1 cellular context compared by ENCODE assay signal in genomic region chr3:56783644-56784451, GRCh38.
TF ChIP-seq lines count a peak whose summit lies in the region.

No MANE protein-coding gene starts in this region.

TF ChIP-seq in HepG2, 621 proteins besides CTCF, POLR2A, EP300 and RAD21 (continued from another document and continues in another):
- TF ChIP-seq TSC22D2 (CRISPR knock-in tag; IDR thresholded peaks at IDR 0.05; ENCODE audit: borderline replicate concordance): no peak
- peak; percentile 11; the same call in 1 of the 2 replicates for TF ChIP-seq CREM (IDR thresholded peaks at IDR 0.05)
- no peak for TF ChIP-seq CREM (CRISPR knock-in tag; IDR thresholded peaks at IDR 0.05)
- TF ChIP-seq HDAC1 (CRISPR knock-in tag; IDR thresholded peaks at IDR 0.05): 0 out of 2 replicates have a peak, but pooled peaks have one; percentile 24
- TF ChIP-seq TMF1 (CRISPR knock-in tag; IDR thresholded peaks at IDR 0.05; ENCODE audit: low read depth): no peak
- peak; percentile 43; the same call in 1 of the 2 replicates for TF ChIP-seq TBX2 (CRISPR knock-in tag; IDR thresholded peaks at IDR 0.05; ENCODE audit: borderline replicate concordance)
- TF ChIP-seq NCOA2 (CRISPR knock-in tag; IDR thresholded peaks at IDR 0.05): peak; percentile 76; the same call in 1 of the 2 replicates
- TF ChIP-seq, protein P1, sequence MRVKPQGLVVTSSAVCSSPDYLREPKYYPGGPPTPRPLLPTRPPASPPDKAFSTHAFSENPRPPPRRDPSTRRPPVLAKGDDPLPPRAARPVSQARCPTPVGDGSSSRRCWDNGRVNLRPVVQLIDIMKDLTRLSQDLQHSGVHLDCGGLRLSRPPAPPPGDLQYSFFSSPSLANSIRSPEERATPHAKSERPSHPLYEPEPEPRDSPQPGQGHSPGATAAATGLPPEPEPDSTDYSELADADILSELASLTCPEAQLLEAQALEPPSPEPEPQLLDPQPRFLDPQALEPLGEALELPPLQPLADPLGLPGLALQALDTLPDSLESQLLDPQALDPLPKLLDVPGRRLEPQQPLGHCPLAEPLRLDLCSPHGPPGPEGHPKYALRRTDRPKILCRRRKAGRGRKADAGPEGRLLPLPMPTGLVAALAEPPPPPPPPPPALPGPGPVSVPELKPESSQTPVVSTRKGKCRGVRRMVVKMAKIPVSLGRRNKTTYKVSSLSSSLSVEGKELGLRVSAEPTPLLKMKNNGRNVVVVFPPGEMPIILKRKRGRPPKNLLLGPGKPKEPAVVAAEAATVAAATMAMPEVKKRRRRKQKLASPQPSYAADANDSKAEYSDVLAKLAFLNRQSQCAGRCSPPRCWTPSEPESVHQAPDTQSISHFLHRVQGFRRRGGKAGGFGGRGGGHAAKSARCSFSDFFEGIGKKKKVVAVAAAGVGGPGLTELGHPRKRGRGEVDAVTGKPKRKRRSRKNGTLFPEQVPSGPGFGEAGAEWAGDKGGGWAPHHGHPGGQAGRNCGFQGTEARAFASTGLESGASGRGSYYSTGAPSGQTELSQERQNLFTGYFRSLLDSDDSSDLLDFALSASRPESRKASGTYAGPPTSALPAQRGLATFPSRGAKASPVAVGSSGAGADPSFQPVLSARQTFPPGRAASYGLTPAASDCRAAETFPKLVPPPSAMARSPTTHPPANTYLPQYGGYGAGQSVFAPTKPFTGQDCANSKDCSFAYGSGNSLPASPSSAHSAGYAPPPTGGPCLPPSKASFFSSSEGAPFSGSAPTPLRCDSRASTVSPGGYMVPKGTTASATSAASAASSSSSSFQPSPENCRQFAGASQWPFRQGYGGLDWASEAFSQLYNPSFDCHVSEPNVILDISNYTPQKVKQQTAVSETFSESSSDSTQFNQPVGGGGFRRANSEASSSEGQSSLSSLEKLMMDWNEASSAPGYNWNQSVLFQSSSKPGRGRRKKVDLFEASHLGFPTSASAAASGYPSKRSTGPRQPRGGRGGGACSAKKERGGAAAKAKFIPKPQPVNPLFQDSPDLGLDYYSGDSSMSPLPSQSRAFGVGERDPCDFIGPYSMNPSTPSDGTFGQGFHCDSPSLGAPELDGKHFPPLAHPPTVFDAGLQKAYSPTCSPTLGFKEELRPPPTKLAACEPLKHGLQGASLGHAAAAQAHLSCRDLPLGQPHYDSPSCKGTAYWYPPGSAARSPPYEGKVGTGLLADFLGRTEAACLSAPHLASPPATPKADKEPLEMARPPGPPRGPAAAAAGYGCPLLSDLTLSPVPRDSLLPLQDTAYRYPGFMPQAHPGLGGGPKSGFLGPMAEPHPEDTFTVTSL (CRISPR knock-in tag; IDR thresholded peaks at IDR 0.05; ENCODE audit: borderline replicate concordance): 0 out of 2 replicates have a peak, but pooled peaks have one; percentile 56
- peak; percentile 53 for TF ChIP-seq ELF3 (CRISPR knock-in tag; IDR thresholded peaks at IDR 0.05)
- 0 out of 2 replicates have a peak, but pooled peaks have one; percentile 23 for TF ChIP-seq ZNF614 (CRISPR knock-in tag; IDR thresholded peaks at IDR 0.05; ENCODE audit: borderline replicate concordance)
- 0 out of 2 replicates have a peak, but pooled peaks have one; percentile 30 for TF ChIP-seq ZNF691 (CRISPR knock-in tag; IDR thresholded peaks at IDR 0.05; ENCODE audit: borderline replicate concordance, low read depth)
- peak; percentile 87 for TF ChIP-seq NFIC (IDR thresholded peaks at IDR 0.05; ENCODE audit: low read length)
- TF ChIP-seq, protein P2, sequence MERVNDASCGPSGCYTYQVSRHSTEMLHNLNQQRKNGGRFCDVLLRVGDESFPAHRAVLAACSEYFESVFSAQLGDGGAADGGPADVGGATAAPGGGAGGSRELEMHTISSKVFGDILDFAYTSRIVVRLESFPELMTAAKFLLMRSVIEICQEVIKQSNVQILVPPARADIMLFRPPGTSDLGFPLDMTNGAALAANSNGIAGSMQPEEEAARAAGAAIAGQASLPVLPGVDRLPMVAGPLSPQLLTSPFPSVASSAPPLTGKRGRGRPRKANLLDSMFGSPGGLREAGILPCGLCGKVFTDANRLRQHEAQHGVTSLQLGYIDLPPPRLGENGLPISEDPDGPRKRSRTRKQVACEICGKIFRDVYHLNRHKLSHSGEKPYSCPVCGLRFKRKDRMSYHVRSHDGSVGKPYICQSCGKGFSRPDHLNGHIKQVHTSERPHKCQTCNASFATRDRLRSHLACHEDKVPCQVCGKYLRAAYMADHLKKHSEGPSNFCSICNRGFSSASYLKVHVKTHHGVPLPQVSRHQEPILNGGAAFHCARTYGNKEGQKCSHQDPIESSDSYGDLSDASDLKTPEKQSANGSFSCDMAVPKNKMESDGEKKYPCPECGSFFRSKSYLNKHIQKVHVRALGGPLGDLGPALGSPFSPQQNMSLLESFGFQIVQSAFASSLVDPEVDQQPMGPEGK (CRISPR knock-in tag; IDR thresholded peaks at IDR 0.05): peak; percentile 78
- TF ChIP-seq FOXA1 (IDR thresholded peaks at IDR 0.05): no peak
- TF ChIP-seq FOXA1 (CRISPR knock-in tag; IDR thresholded peaks at IDR 0.05): no peak
- TF ChIP-seq MED13 (CRISPR knock-in tag; IDR thresholded peaks at IDR 0.05): peak; percentile 20; the same call in 1 of the 2 replicates
- TF ChIP-seq SAP130 (CRISPR knock-in tag; IDR thresholded peaks at IDR 0.05; ENCODE audit: low read depth): peak; percentile 34
- TF ChIP-seq, protein P3, sequence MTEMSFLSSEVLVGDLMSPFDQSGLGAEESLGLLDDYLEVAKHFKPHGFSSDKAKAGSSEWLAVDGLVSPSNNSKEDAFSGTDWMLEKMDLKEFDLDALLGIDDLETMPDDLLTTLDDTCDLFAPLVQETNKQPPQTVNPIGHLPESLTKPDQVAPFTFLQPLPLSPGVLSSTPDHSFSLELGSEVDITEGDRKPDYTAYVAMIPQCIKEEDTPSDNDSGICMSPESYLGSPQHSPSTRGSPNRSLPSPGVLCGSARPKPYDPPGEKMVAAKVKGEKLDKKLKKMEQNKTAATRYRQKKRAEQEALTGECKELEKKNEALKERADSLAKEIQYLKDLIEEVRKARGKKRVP (CRISPR knock-in tag; IDR thresholded peaks at IDR 0.05): peak in 1 of 2 experiments; percentile 45; a peak in 2 of 4 replicates
- TF ChIP-seq HOXD1 (CRISPR knock-in tag; IDR thresholded peaks at IDR 0.05): no peak
- peak; percentile 44; the same call in 1 of the 2 replicates for TF ChIP-seq NR2C2 (CRISPR knock-in tag; IDR thresholded peaks at IDR 0.05; ENCODE audit: borderline replicate concordance)
- peak; percentile 25 for TF ChIP-seq TCF7 (IDR thresholded peaks at IDR 0.05; ENCODE audit: low read depth)
- 0 out of 2 replicates have a peak, but pooled peaks have one; percentile 58 for TF ChIP-seq RERE (CRISPR knock-in tag; IDR thresholded peaks at IDR 0.05; ENCODE audit: low read depth)
- TF ChIP-seq BCL6 (CRISPR knock-in tag; IDR thresholded peaks at IDR 0.05): peak; percentile 44
- TF ChIP-seq USF2 (IDR thresholded peaks at IDR 0.05; ENCODE audit: low read depth, low read length): no peak
- no peak for TF ChIP-seq USF2 (CRISPR knock-in tag; IDR thresholded peaks at IDR 0.05; ENCODE audit: borderline replicate concordance)
- 0 out of 2 replicates have a peak, but pooled peaks have one; percentile 65 for TF ChIP-seq MEIS1 (CRISPR knock-in tag; IDR thresholded peaks at IDR 0.05; ENCODE audit: borderline replicate concordance)
- TF ChIP-seq HDAC2 (CRISPR knock-in tag; IDR thresholded peaks at IDR 0.05): peak; percentile 53
- no peak for TF ChIP-seq SOX13 (IDR thresholded peaks at IDR 0.05)
- TF ChIP-seq SOX13 (CRISPR knock-in tag; conservative IDR thresholded peaks at IDR 0.05 in 1 of 2, IDR thresholded peaks at IDR 0.05 in 1 of 2): peak in 1 of 2 experiments; percentile 68; a peak in 2 of 4 replicates
- TF ChIP-seq, protein P4, sequence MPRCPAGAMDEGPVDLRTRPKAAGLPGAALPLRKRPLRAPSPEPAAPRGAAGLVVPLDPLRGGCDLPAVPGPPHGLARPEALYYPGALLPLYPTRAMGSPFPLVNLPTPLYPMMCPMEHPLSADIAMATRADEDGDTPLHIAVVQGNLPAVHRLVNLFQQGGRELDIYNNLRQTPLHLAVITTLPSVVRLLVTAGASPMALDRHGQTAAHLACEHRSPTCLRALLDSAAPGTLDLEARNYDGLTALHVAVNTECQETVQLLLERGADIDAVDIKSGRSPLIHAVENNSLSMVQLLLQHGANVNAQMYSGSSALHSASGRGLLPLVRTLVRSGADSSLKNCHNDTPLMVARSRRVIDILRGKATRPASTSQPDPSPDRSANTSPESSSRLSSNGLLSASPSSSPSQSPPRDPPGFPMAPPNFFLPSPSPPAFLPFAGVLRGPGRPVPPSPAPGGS (CRISPR knock-in tag; IDR thresholded peaks at IDR 0.05): no peak
- TF ChIP-seq, protein P5, sequence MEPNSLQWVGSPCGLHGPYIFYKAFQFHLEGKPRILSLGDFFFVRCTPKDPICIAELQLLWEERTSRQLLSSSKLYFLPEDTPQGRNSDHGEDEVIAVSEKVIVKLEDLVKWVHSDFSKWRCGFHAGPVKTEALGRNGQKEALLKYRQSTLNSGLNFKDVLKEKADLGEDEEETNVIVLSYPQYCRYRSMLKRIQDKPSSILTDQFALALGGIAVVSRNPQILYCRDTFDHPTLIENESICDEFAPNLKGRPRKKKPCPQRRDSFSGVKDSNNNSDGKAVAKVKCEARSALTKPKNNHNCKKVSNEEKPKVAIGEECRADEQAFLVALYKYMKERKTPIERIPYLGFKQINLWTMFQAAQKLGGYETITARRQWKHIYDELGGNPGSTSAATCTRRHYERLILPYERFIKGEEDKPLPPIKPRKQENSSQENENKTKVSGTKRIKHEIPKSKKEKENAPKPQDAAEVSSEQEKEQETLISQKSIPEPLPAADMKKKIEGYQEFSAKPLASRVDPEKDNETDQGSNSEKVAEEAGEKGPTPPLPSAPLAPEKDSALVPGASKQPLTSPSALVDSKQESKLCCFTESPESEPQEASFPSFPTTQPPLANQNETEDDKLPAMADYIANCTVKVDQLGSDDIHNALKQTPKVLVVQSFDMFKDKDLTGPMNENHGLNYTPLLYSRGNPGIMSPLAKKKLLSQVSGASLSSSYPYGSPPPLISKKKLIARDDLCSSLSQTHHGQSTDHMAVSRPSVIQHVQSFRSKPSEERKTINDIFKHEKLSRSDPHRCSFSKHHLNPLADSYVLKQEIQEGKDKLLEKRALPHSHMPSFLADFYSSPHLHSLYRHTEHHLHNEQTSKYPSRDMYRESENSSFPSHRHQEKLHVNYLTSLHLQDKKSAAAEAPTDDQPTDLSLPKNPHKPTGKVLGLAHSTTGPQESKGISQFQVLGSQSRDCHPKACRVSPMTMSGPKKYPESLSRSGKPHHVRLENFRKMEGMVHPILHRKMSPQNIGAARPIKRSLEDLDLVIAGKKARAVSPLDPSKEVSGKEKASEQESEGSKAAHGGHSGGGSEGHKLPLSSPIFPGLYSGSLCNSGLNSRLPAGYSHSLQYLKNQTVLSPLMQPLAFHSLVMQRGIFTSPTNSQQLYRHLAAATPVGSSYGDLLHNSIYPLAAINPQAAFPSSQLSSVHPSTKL (CRISPR knock-in tag; IDR thresholded peaks at IDR 0.05): peak; percentile 79
- no peak for TF ChIP-seq ZNF562 (CRISPR knock-in tag; IDR thresholded peaks at IDR 0.05; ENCODE audit: borderline replicate concordance)
- peak; percentile 77; the same call in 1 of the 2 replicates for TF ChIP-seq SIX1 (CRISPR knock-in tag; IDR thresholded peaks at IDR 0.05; ENCODE audit: borderline replicate concordance)
- no peak for TF ChIP-seq RXRA (CRISPR knock-in tag; IDR thresholded peaks at IDR 0.05)
